In genomic region chr1:7356079-7356478, GRCh38 we compare ENCODE assay signal across 18 cellular contexts.
"Had no signal": no experiment of that assay in that cellular context is flagged by ENCODE, and none has a peak within 500 bp of the region (broad histone marks: within the 10 kb centered on the region; RNA-seq: fewer than 3 reads in every experiment).

No MANE protein-coding gene starts in this region.

- H3K4me3 Mint-ChIP-seq: activated CD8-positive, alpha-beta T cell treated with anti-CD3 and anti-CD28 coated beads for 36 hours; activated naive CD4-positive, alpha-beta T cell treated with anti-CD3 and anti-CD28 coated beads, Interleukin-2, amount 50 U/mL, for 24 hours; activated T-helper 1 cell treated with anti-CD3 and anti-CD28 coated beads, Interleukin-12 subunit alpha, Interleukin-12 subunit beta, Interleukin-2, Interleukin-4 antibody, amounts not matched to agents 30 ng/mL and 10 ng/mL and 1 ng/mL, durations not matched to agents 14 hours and 24 hours and 36 hours; T-helper 1 cell treated with Interleukin-12 subunit alpha and Interleukin-12 subunit beta and Interleukin-4 antibody, amounts not matched to agents 30 μg/mL and 1 μg/mL, for 36 hours had no signal

- H3K9me3 ChIP-seq: breast epithelium, Peyer's patch, SJSA1 had no signal

- H3K36me3 ChIP-seq: breast epithelium, Peyer's patch, SJSA1 had no signal

- DNase-seq: activated CD4-positive, alpha-beta T cell treated with anti-CD3 and anti-CD28 coated beads for 4 hours; activated CD8-positive, alpha-beta memory T cell treated with anti-CD3 and anti-CD28 coated beads, Interleukin-2, amount 50 U/mL, for 4 hours; activated CD8-positive, alpha-beta T cell treated with anti-CD3 and anti-CD28 coated beads for 36 hours; activated effector memory CD4-positive, alpha-beta T cell treated with Interleukin-2 at 50 U/mL for 16 hours; activated naive CD4-positive, alpha-beta T cell; aorta; caudate nucleus; Karpas-422; NCI-H146; NCI-H2029; Peyer's patch had no signal

- H3K27me3 ChIP-seq: breast epithelium, Peyer's patch, SJSA1 had no signal

- H3K27ac Mint-ChIP-seq: activated CD8-positive, alpha-beta T cell treated with anti-CD3 and anti-CD28 coated beads for 36 hours; activated naive CD4-positive, alpha-beta T cell treated with anti-CD3 and anti-CD28 coated beads, Interleukin-2, amount 50 U/mL, for 24 hours; activated T-helper 1 cell treated with anti-CD3 and anti-CD28 coated beads, Interleukin-12 subunit alpha, Interleukin-12 subunit beta, Interleukin-2, Interleukin-4 antibody, amounts not matched to agents 30 ng/mL and 10 ng/mL and 1 ng/mL, durations not matched to agents 14 hours and 24 hours and 36 hours; T-helper 1 cell treated with Interleukin-12 subunit alpha and Interleukin-12 subunit beta and Interleukin-4 antibody, amounts not matched to agents 30 μg/mL and 1 μg/mL, for 36 hours had no signal

- H3K4me1 ChIP-seq: breast epithelium, Peyer's patch, SJSA1 had no signal

- H3K27ac ChIP-seq: breast epithelium, coronary artery, Peyer's patch, SJSA1 had no signal

- H3K36me3 Mint-ChIP-seq: activated naive CD4-positive, alpha-beta T cell treated with anti-CD3 and anti-CD28 coated beads, Interleukin-2, amount 50 U/mL, for 24 hours had no signal

- H3K9me3 Mint-ChIP-seq: activated CD8-positive, alpha-beta T cell treated with anti-CD3 and anti-CD28 coated beads for 36 hours; activated naive CD4-positive, alpha-beta T cell treated with anti-CD3 and anti-CD28 coated beads, Interleukin-2, amount 50 U/mL, for 24 hours; activated T-helper 1 cell treated with anti-CD3 and anti-CD28 coated beads, Interleukin-12 subunit alpha, Interleukin-12 subunit beta, Interleukin-2, Interleukin-4 antibody, amounts not matched to agents 30 ng/mL and 10 ng/mL and 1 ng/mL, durations not matched to agents 14 hours and 24 hours and 36 hours; T-helper 1 cell treated with Interleukin-12 subunit alpha and Interleukin-12 subunit beta and Interleukin-4 antibody, amounts not matched to agents 30 μg/mL and 1 μg/mL, for 36 hours had no signal

- H3K4me3 ChIP-seq: breast epithelium, coronary artery, Peyer's patch, SJSA1 had no signal

- H3K4me1 Mint-ChIP-seq: activated naive CD4-positive, alpha-beta T cell treated with anti-CD3 and anti-CD28 coated beads, Interleukin-2, amount 50 U/mL, for 24 hours had no signal

- ATAC-seq: activated CD4-positive, CD25-positive, alpha-beta regulatory T cell treated with anti-CD3 and anti-CD28 coated beads, Interleukin-2, amount 50 U/mL, for 24 hours; activated CD8-positive, alpha-beta T cell treated with anti-CD3 and anti-CD28 coated beads for 36 hours had no signal
